Comparison of ENCODE assay signal across 2 cellular contexts in the genomic region with DNA sequence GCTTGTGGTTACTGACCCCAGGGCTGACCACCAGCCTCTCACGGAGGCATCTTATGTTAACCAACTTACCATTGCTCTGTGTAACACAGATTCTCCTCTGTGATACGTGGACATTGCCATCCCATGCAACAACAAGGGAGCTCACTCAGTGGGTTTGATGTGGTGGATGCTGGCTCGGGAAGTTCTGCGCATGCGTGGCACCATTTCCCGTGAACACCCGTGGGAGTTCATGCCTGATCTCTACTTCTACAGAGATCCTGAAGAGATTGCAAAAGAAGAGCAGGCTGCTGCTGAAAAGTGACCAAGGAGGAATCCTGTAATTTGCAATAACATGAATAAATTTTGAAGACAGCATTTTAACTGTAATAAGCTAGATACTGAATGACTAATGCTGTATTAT.
DNase-seq lines count a peak whose midpoint lies in the region; ATAC-seq, FAIRE-seq and TF ChIP-seq lines count a peak whose summit lies in the region.
"Not testable (repeated sequence)": the region's sequence is repeated elsewhere in the genome, so short reads cannot be mapped to it uniquely, and the experiment has no call there.

No MANE protein-coding gene starts in this region.

- not testable (repeated sequence) for H3K79me2 ChIP-seq in K562 (ENCODE audit: control insufficient read depth, insufficient read depth, low read length)

- H2AFZ ChIP-seq in K562 (ENCODE audit: low read depth, low read length) = not testable (repeated sequence)

- TF ChIP-seq EP300 in K562 (IDR thresholded peaks at IDR 0.05; ENCODE audit: low read length) = not testable (repeated sequence)

- H3K9ac ChIP-seq in K562 (ENCODE audit: insufficient read depth in 1 of 2, low read depth in 2 of 2, low read length in 2 of 2) = not testable (repeated sequence)

- not testable (repeated sequence) for H4K20me1 ChIP-seq in K562 (replicated peaks; ENCODE audit: control insufficient read depth, insufficient read depth, low read length)

- CTCF ChIA-PET in K562 (lab: Yijun Ruan, JAX; ENCODE audit: low intra/inter-chr PET ratio) = not testable (repeated sequence)

- H3K4me3 ChIP-seq in K562 = not testable (repeated sequence)

- in situ Hi-C loops in K562 (cut with MboI) = not testable (repeated sequence)

- H3K27me3 ChIP-seq in K562 (ENCODE audit: control insufficient read depth in 2 of 2, insufficient read depth in 2 of 2, low read length in 2 of 2) = not testable (repeated sequence)

- not testable (repeated sequence) for H3K9me3 ChIP-seq in K562 (replicated peaks; ENCODE audit: control insufficient read depth, insufficient read depth, low read depth, low read length)

- TF ChIP-seq POLR2A in K562 (conservative IDR thresholded peaks at IDR 0.05) = not testable (repeated sequence)

- TF ChIP-seq CTCF in K562 (IDR thresholded peaks at IDR 0.05 in 2 of 3, conservative IDR thresholded peaks at IDR 0.05 in 1 of 3; ENCODE audit: insufficient read depth in 2 of 3, low read depth in 1 of 3, low read length in 3 of 3) = not testable (repeated sequence)

- not testable (repeated sequence) for H3K27ac ChIP-seq in K562 (ENCODE audit: extremely low read depth, low read depth, low read length)

- not testable (repeated sequence) for H3K4me2 ChIP-seq in K562 (ENCODE audit: insufficient read depth, low read length)

- BruUV-seq in K562 (replicated peaks; lab: Mats Ljungman, UMichigan) = not testable (repeated sequence)

- not testable (repeated sequence) for ATAC-seq in K562

- H3K9me1 ChIP-seq in K562 (ENCODE audit: control insufficient read depth, insufficient read depth, low read length) = not testable (repeated sequence)

- H3K36me3 ChIP-seq in K562 (ENCODE audit: control insufficient read depth, insufficient read depth, low read length) = not testable (repeated sequence)

- DNase-seq in LHCN-M2 (ENCODE audit: low read depth) = peak; percentile 6
- not testable (repeated sequence) for DNase-seq in K562 (ENCODE audit: extremely low read depth in 1 of 4, low spot score in 3 of 4)

- POLR2A ChIA-PET in K562 (lab: Yijun Ruan, JAX) = not testable (repeated sequence)

- not testable (repeated sequence) for TF ChIP-seq RAD21 in K562 (CRISPR knock-in tag; conservative IDR thresholded peaks at IDR 0.05 in 1 of 2, IDR thresholded peaks at IDR 0.05 in 1 of 2)

- not testable (repeated sequence) for H3K4me1 ChIP-seq in K562 (replicated peaks in 1 of 2; ENCODE audit: control insufficient read depth in 2 of 2, insufficient read depth in 2 of 2, low read length in 2 of 2)

- intact Hi-C loops in K562 (cut with micrococcal nuclease) = not testable (repeated sequence)

- FAIRE-seq in K562 (lab: Jason Lieb, UNC) = not testable (repeated sequence)

- WGBS in K562 (ENCODE audit: insufficient coverage, low coverage, missing lambda C conversion rate) = 1% methylated on average over 7 of the region's 7 CpGs

TF ChIP-seq in K562, 482 proteins besides CTCF, POLR2A, EP300 and RAD21:
- peak; percentile 62 to 69 for TF ChIP-seq NRF1 (conservative IDR thresholded peaks at IDR 0.05 in 1 of 2, IDR thresholded peaks at IDR 0.05 in 1 of 2)
